20 cellular contexts compared by ENCODE assay signal in genomic region chr3:50873376-50874157, GRCh38.
A peak's percentile ranks its signal among the peaks of the same experiment; 100 is the strongest.
DNase-seq lines count a peak whose midpoint lies in the region; ATAC-seq and TF ChIP-seq lines count a peak whose summit lies in the region.
"Had no signal": no experiment of that assay in that cellular context is flagged by ENCODE, and none has a peak within 500 bp of the region (broad histone marks: within the 10 kb centered on the region; RNA-seq: fewer than 3 reads in every experiment).

No MANE protein-coding gene starts in this region.

- intact Hi-C loops in uterus (cut with DNase I; ENCODE audit: low total_unique reads) = no loop called here

- H3K36me3 ChIP-seq in uterus = no peaks in the 10 kb centered on the region
- H3K36me3 ChIP-seq: breast epithelium, neutrophil, Peyer's patch had no signal

- no peak overlapping the region for H3K27ac ChIP-seq in uterus
- H3K27ac ChIP-seq: A549, breast epithelium, neutrophil, Peyer's patch had no signal

- DNase-seq in D341Med (ENCODE audit: low spot score) (peak; percentile 33), uterus (no peak), MV-4-11 (lab: John Stamatoyannopoulos, UW) (no peak), HPDE6-E6E7 (ENCODE audit: extremely low spot score) (no peak)
- DNase-seq: activated CD4-positive, CD25-positive, alpha-beta regulatory T cell; activated naive CD4-positive, alpha-beta T cell treated with anti-CD3 and anti-CD28 coated beads, Interleukin-2, amount 10 ng/mL, durations not matched to agents 7 days and 5 days; effector CD8-positive, alpha-beta T cell; Karpas-422; NCI-H1694; NCI-H524; Peyer's patch; stimulated activated naive CD8-positive, alpha-beta T cell treated with anti-CD3 and anti-CD28 coated beads, Interleukin-15, amount 100 ng/mL, for 72 hours; SW 1271 had no signal

- peak; percentile 95 for ATAC-seq in GM19035 (IDR thresholded peaks at IDR 0.05; ENCODE audit: unreplicated experiment)
- ATAC-seq in GM21786 (IDR thresholded peaks at IDR 0.05; ENCODE audit: unreplicated experiment) = peak; percentile 58
- peak; percentile 82 for ATAC-seq in HG03565 (IDR thresholded peaks at IDR 0.05; ENCODE audit: unreplicated experiment)
- ATAC-seq in HG02571 (IDR thresholded peaks at IDR 0.05; ENCODE audit: unreplicated experiment) = no peak
- ATAC-seq: A549; stimulated activated naive CD8-positive, alpha-beta T cell treated with anti-CD3 and anti-CD28 coated beads, Interleukin-15, amount 100 ng/mL, for 72 hours had no signal

- H3K4me3 ChIP-seq in uterus = no peak overlapping the region
- H3K4me3 ChIP-seq: A549, breast epithelium, Peyer's patch had no signal

- no peak for TF ChIP-seq CTCF in uterus (IDR thresholded peaks at IDR 0.05)

- no peaks in the 10 kb centered on the region for H3K9me3 ChIP-seq in uterus
- H3K9me3 ChIP-seq: A549, breast epithelium, neutrophil had no signal

- no peak for TF ChIP-seq POLR2A in uterus (IDR thresholded peaks at IDR 0.05)

- H3K27me3 ChIP-seq in uterus = no peaks in the 10 kb centered on the region
- H3K27me3 ChIP-seq: breast epithelium, neutrophil, Peyer's patch had no signal

- H3K4me1 ChIP-seq in uterus = no peaks in the 10 kb centered on the region
- H3K4me1 ChIP-seq: A549, breast epithelium, Peyer's patch had no signal
